In genomic region chr4:114600672-114601071, GRCh38 we compare ENCODE assay signal across 1 cellular context.
TF ChIP-seq lines count a peak whose summit lies in the region.

No MANE protein-coding gene starts in this region.

TF ChIP-seq in HepG2, 621 proteins besides CTCF, POLR2A, EP300 and RAD21 (continued from another document):
- TF ChIP-seq TP53 (CRISPR knock-in tag; conservative IDR thresholded peaks at IDR 0.05) (no peak), BORCS8-MEF2B (CRISPR knock-in tag; IDR thresholded peaks at IDR 0.05) (no peak), U2AF2 (IDR thresholded peaks at IDR 0.05; ENCODE audit: low read depth, low read length) (no peak), PRDM15 (CRISPR knock-in tag; IDR thresholded peaks at IDR 0.05) (no peak), ZSCAN21 (CRISPR knock-in tag; IDR thresholded peaks at IDR 0.05; ENCODE audit: borderline replicate concordance) (no peak), RAD51 (IDR thresholded peaks at IDR 0.05; ENCODE audit: borderline replicate concordance) (no peak), RFXANK (CRISPR knock-in tag; IDR thresholded peaks at IDR 0.05) (no peak), SP140L (CRISPR knock-in tag; IDR thresholded peaks at IDR 0.05; ENCODE audit: borderline replicate concordance) (no peak), MED8 (CRISPR knock-in tag; IDR thresholded peaks at IDR 0.05; ENCODE audit: insufficient replicate concordance) (no peak), TBX2 (CRISPR knock-in tag; IDR thresholded peaks at IDR 0.05; ENCODE audit: borderline replicate concordance) (no peak), RORA (CRISPR knock-in tag; IDR thresholded peaks at IDR 0.05) (no peak), FOXA3 (CRISPR knock-in tag; IDR thresholded peaks at IDR 0.05) (no peak), POLR2AphosphoS2 (IDR thresholded peaks at IDR 0.05; ENCODE audit: low read depth, low read length) (no peak), GFI1 (CRISPR knock-in tag; IDR thresholded peaks at IDR 0.05; ENCODE audit: borderline replicate concordance) (no peak), MAFF (IDR thresholded peaks at IDR 0.05; ENCODE audit: low read depth, low read length) (no peak), NR2F6 (IDR thresholded peaks at IDR 0.05) (no peak), NR2F6 (CRISPR knock-in tag; IDR thresholded peaks at IDR 0.05) (no peak)
- TF ChIP-seq, protein P1, sequence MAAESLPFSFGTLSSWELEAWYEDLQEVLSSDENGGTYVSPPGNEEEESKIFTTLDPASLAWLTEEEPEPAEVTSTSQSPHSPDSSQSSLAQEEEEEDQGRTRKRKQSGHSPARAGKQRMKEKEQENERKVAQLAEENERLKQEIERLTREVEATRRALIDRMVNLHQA (CRISPR knock-in tag; IDR thresholded peaks at IDR 0.05) = no peak
- TF ChIP-seq, protein P2, sequence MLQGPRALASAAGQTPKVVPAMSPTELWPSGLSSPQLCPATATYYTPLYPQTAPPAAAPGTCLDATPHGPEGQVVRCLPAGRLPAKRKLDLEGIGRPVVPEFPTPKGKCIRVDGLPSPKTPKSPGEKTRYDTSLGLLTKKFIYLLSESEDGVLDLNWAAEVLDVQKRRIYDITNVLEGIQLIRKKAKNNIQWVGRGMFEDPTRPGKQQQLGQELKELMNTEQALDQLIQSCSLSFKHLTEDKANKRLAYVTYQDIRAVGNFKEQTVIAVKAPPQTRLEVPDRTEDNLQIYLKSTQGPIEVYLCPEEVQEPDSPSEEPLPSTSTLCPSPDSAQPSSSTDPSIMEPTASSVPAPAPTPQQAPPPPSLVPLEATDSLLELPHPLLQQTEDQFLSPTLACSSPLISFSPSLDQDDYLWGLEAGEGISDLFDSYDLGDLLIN (CRISPR knock-in tag; IDR thresholded peaks at IDR 0.05; ENCODE audit: borderline replicate concordance) = no peak
- TF ChIP-seq, protein P3, sequence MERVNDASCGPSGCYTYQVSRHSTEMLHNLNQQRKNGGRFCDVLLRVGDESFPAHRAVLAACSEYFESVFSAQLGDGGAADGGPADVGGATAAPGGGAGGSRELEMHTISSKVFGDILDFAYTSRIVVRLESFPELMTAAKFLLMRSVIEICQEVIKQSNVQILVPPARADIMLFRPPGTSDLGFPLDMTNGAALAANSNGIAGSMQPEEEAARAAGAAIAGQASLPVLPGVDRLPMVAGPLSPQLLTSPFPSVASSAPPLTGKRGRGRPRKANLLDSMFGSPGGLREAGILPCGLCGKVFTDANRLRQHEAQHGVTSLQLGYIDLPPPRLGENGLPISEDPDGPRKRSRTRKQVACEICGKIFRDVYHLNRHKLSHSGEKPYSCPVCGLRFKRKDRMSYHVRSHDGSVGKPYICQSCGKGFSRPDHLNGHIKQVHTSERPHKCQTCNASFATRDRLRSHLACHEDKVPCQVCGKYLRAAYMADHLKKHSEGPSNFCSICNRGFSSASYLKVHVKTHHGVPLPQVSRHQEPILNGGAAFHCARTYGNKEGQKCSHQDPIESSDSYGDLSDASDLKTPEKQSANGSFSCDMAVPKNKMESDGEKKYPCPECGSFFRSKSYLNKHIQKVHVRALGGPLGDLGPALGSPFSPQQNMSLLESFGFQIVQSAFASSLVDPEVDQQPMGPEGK (CRISPR knock-in tag; IDR thresholded peaks at IDR 0.05) = no peak
